In genomic region chr3:18288243-18288642, GRCh38 we compare ENCODE assay signal across 17 cellular contexts.
DNase-seq lines count a peak whose midpoint lies in the region; ATAC-seq and TF ChIP-seq lines count a peak whose summit lies in the region.
"Had no signal": no experiment of that assay in that cellular context is flagged by ENCODE, and none has a peak within 500 bp of the region (broad histone marks: within the 10 kb centered on the region; RNA-seq: fewer than 3 reads in every experiment).

No MANE protein-coding gene starts in this region.

- H3K4me3 ChIP-seq in body of pancreas (no peak overlapping the region), breast epithelium (no peak overlapping the region)
- H3K4me3 ChIP-seq: BLaER1, SK-N-MC had no signal

- no peaks in the 10 kb centered on the region for H3K27me3 ChIP-seq in body of pancreas
- no peaks in the 10 kb centered on the region for H3K27me3 ChIP-seq in breast epithelium
- H3K27me3 ChIP-seq: BLaER1 had no signal

- DNase-seq in NCI-H146 (lab: John Stamatoyannopoulos, UW) (peak; percentile 6), NCI-H146 treated with DMSO at 0.1 percent for 48 hours (lab: John Stamatoyannopoulos, UW; ENCODE audit: unreplicated experiment) (no peak), NCI-H187 treated with DMSO at 0.1 percent for 48 hours (lab: John Stamatoyannopoulos, UW) (peak; percentile 11), NCI-H69 (lab: John Stamatoyannopoulos, UW) (peak; percentile 55), body of pancreas (peak; percentile 18 to 67 (median 44)), breast epithelium (ENCODE audit: low spot score in 2 of 2) (no peak)
- DNase-seq: CD4-positive, alpha-beta memory T cell; DMS79; NCI-H1930; NCI-H2227 treated with DMSO at 0.1 percent for 48 hours; NCI-H524 treated with DMSO at 0.1 percent for 48 hours; OCI-M1; SHP77 had no signal

- H3K4me1 ChIP-seq in body of pancreas, result peaks cover 6% of the 10 kb centered on the region
- H3K4me1 ChIP-seq in breast epithelium, result no peaks in the 10 kb centered on the region
- H3K4me1 ChIP-seq: BLaER1 had no signal

- no peak for TF ChIP-seq POLR2A in body of pancreas (IDR thresholded peaks at IDR 0.05)
- no peak for TF ChIP-seq POLR2A in breast epithelium (IDR thresholded peaks at IDR 0.05)

- TF ChIP-seq CTCF in body of pancreas (IDR thresholded peaks at IDR 0.05) (no peak), breast epithelium (IDR thresholded peaks at IDR 0.05) (no peak)

- WGBS in body of pancreas, 2 donors, result 14 to 16% methylated on average over 3 of the region's 3 CpGs

- H3K27ac ChIP-seq in body of pancreas (peak overlapping the region in 1 of 4 donors; percentile 2), breast epithelium (no peak overlapping the region)
- H3K27ac ChIP-seq: BLaER1, KMS-11, SK-N-MC had no signal

- H3K9me3 ChIP-seq in body of pancreas (no peaks in the 10 kb centered on the region), breast epithelium (no peaks in the 10 kb centered on the region)
- H3K9me3 ChIP-seq: BLaER1 had no signal

- intact Hi-C loops in body of pancreas (cut with DNase I), result no loop called here
- intact Hi-C loops in breast epithelium (cut with DNase I; ENCODE audit: low total_unique reads), result no loop called here

- peak; percentile 79 for ATAC-seq in body of pancreas
- no peak for ATAC-seq in GM21737 (IDR thresholded peaks at IDR 0.05; ENCODE audit: unreplicated experiment)

- H3K36me3 ChIP-seq in body of pancreas (replicated peaks in 1 of 2; ENCODE audit: insufficient read depth in 1 of 2, low read depth in 2 of 2) (no peaks in the 10 kb centered on the region), breast epithelium (no peaks in the 10 kb centered on the region)
- H3K36me3 ChIP-seq: BLaER1 had no signal

Comparison
In these comparisons a context has a peak if more than half of its experiments do, and no peak if none do; other contexts are left out.
1. DNase-seq: peak in NCI-H146 (single experiment), NCI-H187 treated with DMSO at 0.1 percent for 48 hours (single experiment), NCI-H69 (single experiment) and body of pancreas (4 of 4); none in NCI-H146 treated with DMSO at 0.1 percent for 48 hours (single experiment) and breast epithelium (0 of 2).